In the genomic region with DNA sequence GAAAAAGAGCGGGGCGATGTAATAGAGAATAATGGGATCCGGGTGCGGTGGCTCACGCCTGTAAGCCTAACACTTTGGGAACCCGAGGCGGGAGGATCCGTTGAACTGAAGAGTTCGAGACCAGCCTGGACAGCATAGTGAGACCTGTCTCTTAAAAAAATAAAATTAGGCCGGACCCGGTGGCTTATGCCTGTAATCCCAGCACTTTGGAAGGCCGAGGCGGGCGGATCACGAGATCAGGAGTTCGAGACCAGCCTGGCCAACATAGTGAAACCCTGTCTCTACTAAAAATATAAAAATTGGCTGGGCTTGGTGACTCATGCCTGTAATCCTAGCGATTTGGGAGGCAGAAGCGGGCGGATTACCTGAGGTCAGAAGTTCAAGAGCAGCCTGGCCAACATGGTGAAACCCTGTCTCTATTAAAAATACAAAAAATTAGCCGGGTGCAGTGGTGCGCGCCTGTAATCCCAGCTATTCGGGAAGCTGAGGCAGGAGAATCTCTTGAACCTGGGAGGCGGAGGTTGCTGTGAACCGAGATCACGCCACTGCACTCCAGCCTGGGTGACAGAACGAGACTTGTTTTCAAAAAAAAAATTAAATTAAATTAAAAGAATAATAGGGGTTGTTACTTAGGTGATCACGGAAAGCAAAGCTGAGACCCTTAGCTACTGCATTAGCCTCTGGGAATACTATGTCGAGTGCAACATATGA, we compare ENCODE assay signal across 8 cellular contexts. TPM values are rescaled to one million over a fixed set of nuclear protein-coding genes. Genes with fewer than 3 reads are reported as not detected.
DNase-seq lines count a peak whose midpoint lies in the region; ATAC-seq and TF ChIP-seq lines count a peak whose summit lies in the region.
"Not testable (repeated sequence)": the region's sequence is repeated elsewhere in the genome, so short reads cannot be mapped to it uniquely, and the experiment has no call there.

No MANE protein-coding gene starts in this region.

- peak overlapping the region; percentile 91 to 99 (median 97) for H3K27ac Mint-ChIP-seq in CD4-positive, CD25-positive, alpha-beta regulatory T cell

- not testable (repeated sequence) for H3K9me3 Mint-ChIP-seq in CD4-positive, CD25-positive, alpha-beta regulatory T cell

- peaks cover 65% of the 10 kb centered on the region for H3K4me1 ChIP-seq in CD4-positive, CD25-positive, alpha-beta regulatory T cell (ENCODE audit: control insufficient read depth, insufficient read depth, low read length, poor library complexity, severe bottlenecking)
- H3K4me1 ChIP-seq in ascending aorta: peaks cover 7 to 18% of the 10 kb centered on the region in 2 donors
- H3K4me1 ChIP-seq in esophagus (ENCODE audit: control insufficient read depth in 2 of 2, insufficient read depth in 2 of 2, low read length in 1 of 2); ovary (ENCODE audit: insufficient read depth): not testable (repeated sequence)
- H3K4me1 ChIP-seq in liver (ENCODE audit: control insufficient read depth in 4 of 4, insufficient read depth in 4 of 4, low read length in 3 of 4): peaks cover 8 to 42% (median 23%) of the 10 kb centered on the region in 4 donors
- peaks cover 9 to 47% of the 10 kb centered on the region in 2 donors for H3K4me1 ChIP-seq in thoracic aorta (ENCODE audit: control insufficient read depth in 1 of 2, low read depth in 2 of 2)

- peak overlapping the region in 1 of 2 donors; percentile 16 for H3K9ac ChIP-seq in liver (ENCODE audit: low read depth in 1 of 2, low read length in 2 of 2)

- WGBS in esophagus, 2 donors: 79 to 81% methylated on average over 29 of the region's 29 CpGs
- WGBS in liver: 85% methylated on average over 29 of the region's 29 CpGs
- WGBS in ovary, 3 donors: 76 to 86% (median 82%) methylated on average over 29 of the region's 29 CpGs

- DNase-seq in CD4-positive, CD25-positive, alpha-beta regulatory T cell; LNCaP clone FGC (ENCODE audit: low read depth); thoracic aorta (ENCODE audit: low spot score): not testable (repeated sequence)
- DNase-seq in ascending aorta (ENCODE audit: low spot score in 2 of 2) (peak in 1 of 2 donors; percentile 66), ovary (peak; percentile 20 to 52 (median 47))

- not testable (repeated sequence) for TF ChIP-seq CTCF in LNCaP clone FGC (IDR thresholded peaks at IDR 0.05; ENCODE audit: control insufficient read depth, extremely low read depth, insufficient read depth); VCaP (conservative IDR thresholded peaks at IDR 0.05); ascending aorta (IDR thresholded peaks at IDR 0.05); liver (IDR thresholded peaks at IDR 0.05; ENCODE audit: low read depth, low read length, missing input control); ovary (IDR thresholded peaks at IDR 0.05); thoracic aorta (IDR thresholded peaks at IDR 0.05)

- not testable (repeated sequence) for TF ChIP-seq EP300 in ovary (IDR thresholded peaks at IDR 0.05)

- not testable (repeated sequence) for ATAC-seq in CD4-positive, CD25-positive, alpha-beta regulatory T cell (ENCODE audit: low read depth in 2 of 2); thoracic aorta (ENCODE audit: insufficient number of reproducible peaks, low FRiP score, low read depth)

- intact Hi-C loops in ascending aorta (cut with DNase I): loop anchor here (5.0 kb wide), 2 partner anchors 328 to 343 kb away; no protein-coding TSS in a partner anchor
- intact Hi-C loops in ovary (cut with DNase I): loop anchor here in 1 of 4 donors (10.0 kb wide), 1 partner anchor 326 kb away; no protein-coding TSS in a partner anchor

- H3K36me3 Mint-ChIP-seq in CD4-positive, CD25-positive, alpha-beta regulatory T cell: not testable (repeated sequence)

- not testable (repeated sequence) for TF ChIP-seq RAD21 in liver (IDR thresholded peaks at IDR 0.05)

- H3K27ac ChIP-seq in CD4-positive, CD25-positive, alpha-beta regulatory T cell (ENCODE audit: insufficient read depth, low read length, poor library complexity, severe bottlenecking): peak overlapping the region; percentile 93
- peak overlapping the region; percentile 75 for H3K27ac ChIP-seq in VCaP
- peak overlapping the region; percentile 88 to 94 for H3K27ac ChIP-seq in ascending aorta
- peak overlapping the region; percentile 72 to 95 for H3K27ac ChIP-seq in esophagus (ENCODE audit: low read depth in 2 of 2, low read length in 1 of 2)
- peak overlapping the region; percentile 86 to 91 for H3K27ac ChIP-seq in liver (ENCODE audit: low read depth in 1 of 2, low read length in 2 of 2)
- H3K27ac ChIP-seq in ovary: peak overlapping the region; percentile 58 to 73
- H3K27ac ChIP-seq in thoracic aorta: peak overlapping the region; percentile 22 to 81

- peak overlapping the region; percentile 90 to 100 (median 94) for H3K4me3 Mint-ChIP-seq in CD4-positive, CD25-positive, alpha-beta regulatory T cell

- not testable (repeated sequence) for H3K27me3 ChIP-seq in CD4-positive, CD25-positive, alpha-beta regulatory T cell (ENCODE audit: control insufficient read depth, insufficient read depth, low read length); ascending aorta; esophagus (ENCODE audit: control insufficient read depth in 1 of 2, insufficient read depth in 2 of 2, low read length in 2 of 2); liver (ENCODE audit: control insufficient read depth in 4 of 4, insufficient read depth in 4 of 4, low read length in 3 of 4); ovary; thoracic aorta (replicated peaks; ENCODE audit: insufficient read depth)

- TF ChIP-seq POLR2A in ovary (IDR thresholded peaks at IDR 0.05): not testable (repeated sequence)

- H3K4me1 Mint-ChIP-seq in CD4-positive, CD25-positive, alpha-beta regulatory T cell: peaks cover 32 to 76% (median 51%) of the 10 kb centered on the region in 4 donors

- H3K4me3 ChIP-seq in CD4-positive, CD25-positive, alpha-beta regulatory T cell (ENCODE audit: low read depth, low read length): peak overlapping the region; percentile 59
- H3K4me3 ChIP-seq in LNCaP clone FGC (ENCODE audit: low read depth, low read length): peak overlapping the region; percentile 88
- peak overlapping the region; percentile 77 to 83 for H3K4me3 ChIP-seq in ascending aorta
- peak overlapping the region in 1 of 2 donors; percentile 95 for H3K4me3 ChIP-seq in esophagus (ENCODE audit: low read depth in 1 of 2, low read length in 2 of 2)
- H3K4me3 ChIP-seq in liver (ENCODE audit: low read depth in 1 of 3, low read length in 3 of 3): peak overlapping the region in 2 of 3 donors; percentile 52 to 70
- H3K4me3 ChIP-seq in ovary: peak overlapping the region; percentile 79
- peak overlapping the region; percentile 88 for H3K4me3 ChIP-seq in thoracic aorta

- not testable (repeated sequence) for H3K27me3 Mint-ChIP-seq in CD4-positive, CD25-positive, alpha-beta regulatory T cell

- H3K36me3 ChIP-seq in CD4-positive, CD25-positive, alpha-beta regulatory T cell (ENCODE audit: control insufficient read depth, insufficient read depth, low read length): peaks cover 18% of the 10 kb centered on the region
- peaks cover 0 to 23% of the 10 kb centered on the region in 2 donors for H3K36me3 ChIP-seq in ascending aorta
- not testable (repeated sequence) for H3K36me3 ChIP-seq in esophagus (ENCODE audit: control insufficient read depth in 2 of 2, insufficient read depth in 2 of 2, low read length in 1 of 2); ovary; thoracic aorta
- peaks cover 4 to 10% (median 8%) of the 10 kb centered on the region in 4 donors for H3K36me3 ChIP-seq in liver (ENCODE audit: control insufficient read depth in 4 of 4, insufficient read depth in 3 of 4, low read depth in 1 of 4, low read length in 3 of 4)

- H3K9me3 ChIP-seq in CD4-positive, CD25-positive, alpha-beta regulatory T cell (ENCODE audit: control insufficient read depth in 2 of 2, low read length in 2 of 2); ascending aorta; esophagus (ENCODE audit: control insufficient read depth in 2 of 2, insufficient read depth in 1 of 2, low read depth in 1 of 2, low read length in 1 of 2); liver (ENCODE audit: control insufficient read depth in 4 of 4, low read length in 3 of 4); ovary; thoracic aorta: not testable (repeated sequence)

RNA-seq across cellular contexts. Expression of a gene that starts 0.7 kb away (rescaled TPM):
- 36.2 TPM for total RNA-seq in CD4-positive, CD25-positive, alpha-beta regulatory T cell
- polyA plus RNA-seq in CD4-positive, CD25-positive, alpha-beta regulatory T cell: 10 to 100 TPM; 41.6 to 50.9 (median 47.9) TPM
- total RNA-seq in ascending aorta (3.8 TPM), liver (10 to 100 TPM in 1 of 2 donors, 1 to 10 TPM in 1; 9.4 to 19.7 TPM), ovary (10 to 100 TPM; 20.9 to 35.4 (median 29.0) TPM), thoracic aorta (10 to 100 TPM; 51.0 to 66.7 TPM)
- polyA plus RNA-seq in esophagus (10 to 100 TPM in 1 of 2 donors, 1 to 10 TPM in 1; 5.5 to 11.9 TPM), liver (1 to 10 TPM; 7.9 to 10.0 TPM), ovary (10 to 100 TPM; 19.5 to 42.0 TPM)

RNA-seq across cellular contexts. Expression of a gene that starts 2.0 kb away (rescaled TPM):
- total RNA-seq in CD4-positive, CD25-positive, alpha-beta regulatory T cell: 48.4 TPM
- polyA plus RNA-seq in CD4-positive, CD25-positive, alpha-beta regulatory T cell: 10 to 100 TPM; 48.0 to 52.8 (median 51.4) TPM
- total RNA-seq in ascending aorta (28.0 TPM), liver (10 to 100 TPM; 24.1 to 24.7 TPM), ovary (10 to 100 TPM; 42.2 to 57.0 (median 47.0) TPM), thoracic aorta (10 to 100 TPM; 27.2 to 50.9 TPM)
- polyA plus RNA-seq in esophagus (10 to 100 TPM; 14.9 to 18.7 TPM), liver (10 to 100 TPM; 13.3 to 16.5 TPM), ovary (10 to 100 TPM; 51.6 to 83.7 TPM)
